ENCODE assay signal across 8 cellular contexts in the genomic region with DNA sequence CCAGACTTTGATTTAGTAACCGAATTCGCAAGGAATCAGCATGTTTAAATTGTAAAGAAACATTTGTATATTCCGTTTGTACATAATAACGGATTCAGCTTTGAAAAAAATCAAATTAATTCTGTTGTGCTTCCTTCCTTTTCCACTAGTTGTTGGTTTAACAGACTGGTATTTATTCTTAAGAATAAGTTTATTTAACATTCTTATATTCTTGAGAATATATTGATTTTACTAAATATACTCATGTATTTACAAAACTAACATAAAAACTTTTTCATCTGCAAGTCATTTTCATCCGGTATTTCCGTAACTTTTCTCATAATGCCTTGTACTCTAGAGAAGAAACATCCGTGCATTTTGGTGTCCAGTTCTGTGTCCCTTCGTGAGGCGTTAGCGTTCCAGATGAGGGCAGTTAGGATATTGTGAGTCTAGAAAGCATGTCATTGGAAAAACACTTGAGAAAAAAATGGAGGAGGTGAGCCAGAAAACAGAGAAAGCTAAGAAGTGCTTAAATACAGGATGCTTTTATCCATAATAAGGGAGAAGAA. TPM values are rescaled to one million over a fixed set of nuclear protein-coding genes. Genes with fewer than 3 reads are reported as not detected.
DNase-seq lines count a peak whose midpoint lies in the region; ATAC-seq and TF ChIP-seq lines count a peak whose summit lies in the region.

No MANE protein-coding gene starts in this region.

- H2AFZ ChIP-seq in IMR-90 (replicated peaks; ENCODE audit: low read length, poor library complexity) = no peak overlapping the region

- TF ChIP-seq POLR2A in IMR-90 (IDR thresholded peaks at IDR 0.05; ENCODE audit: low read depth, low read length) = no peak

- CTCF ChIA-PET in IMR-90 (lab: Yijun Ruan, JAX) = interaction anchor here (0.5 to 2.4 kb wide), 4 partner anchors 17 to 350 kb away, joined by 3 to 10 read pairs (median 7); no protein-coding TSS in a partner anchor

- H3K9me1 ChIP-seq in IMR-90 (ENCODE audit: insufficient read depth, low read length) = peaks cover 18% of the 10 kb centered on the region; the same call in 1 of the 2 replicates

- H4K5ac ChIP-seq in IMR-90 (ENCODE audit: low read depth, low read length) = no peak overlapping the region

- H4K8ac ChIP-seq in IMR-90 (ENCODE audit: low read depth in 2 of 2, low read length in 2 of 2) = no peak overlapping the region; a peak in 1 of 4 replicates

- H2BK20ac ChIP-seq in IMR-90 (ENCODE audit: low read depth, low read length) = no peak overlapping the region

- H3K4me3 ChIP-seq in AG09309 (ENCODE audit: control insufficient read depth, low read depth, low read length) (peak overlapping the region; percentile 85), IMR-90 (ENCODE audit: insufficient read depth, low read depth, low read length) (peak overlapping the region; percentile 79), lung (peak overlapping the region; percentile 97), aorta (ENCODE audit: low read length in 2 of 2) (peak overlapping the region; percentile 65 to 92)

- WGBS in IMR-90 (ENCODE audit: extremely low coverage in 2 of 2, insufficient read length in 1 of 2), 2 experiments = 26% methylated on average over 3 of the region's 10 CpGs; no CpG with 5 or more reads in 1 of the 2 experiments
- WGBS in lung, 2 donors = 2% methylated on average over 10 of the region's 10 CpGs
- 0 to 1% methylated on average over 10 of the region's 10 CpGs for WGBS in aorta, 2 donors

- POLR2A ChIA-PET in IMR-90 (lab: Charles Lee; ENCODE audit: unreplicated experiment) = no interaction called here

- peak overlapping the region; percentile 83 to 94 (median 87) for H3K4me3 Mint-ChIP-seq in brain

- H3K27ac ChIP-seq in IMR-90 (ENCODE audit: insufficient read depth, low read length) (peak overlapping the region; percentile 81; the same call in 1 of the 2 replicates), lung (ENCODE audit: low read depth in 1 of 2, low read length in 1 of 2) (peak overlapping the region in 1 of 2 donors; percentile 91), aorta (ENCODE audit: low read depth in 1 of 2, low read length in 2 of 2) (peak overlapping the region in 1 of 2 donors; percentile 83), caudate nucleus (ENCODE audit: low read depth, low read length) (no peak overlapping the region)

- H2AK9ac ChIP-seq in IMR-90 (replicated peaks; ENCODE audit: low read depth, low read length, poor library complexity) = peak overlapping the region; percentile 94

- dilution Hi-C loops in IMR-90 (cut with HindIII; ENCODE audit: low sequenced_read_pairs, unreplicated experiment) = no loop called here

- peaks cover 2 to 44% of the 10 kb centered on the region in 2 experiments; a peak in 3 of 4 replicates for H3K79me1 ChIP-seq in IMR-90 (ENCODE audit: low read depth in 1 of 2, low read length in 2 of 2)

- H3K9ac ChIP-seq in IMR-90 (ENCODE audit: low read depth, low read length) = peak overlapping the region; percentile 70

- H3K36me3 Mint-ChIP-seq in brain = peaks cover 37% of the 10 kb centered on the region

- H3K36me3 ChIP-seq in IMR-90 (ENCODE audit: control insufficient read depth, insufficient read depth, low read length) (peaks cover 10% of the 10 kb centered on the region), lung (ENCODE audit: control insufficient read depth in 2 of 2, insufficient read depth in 2 of 2, low read length in 2 of 2) (peaks cover 0 to 5% of the 10 kb centered on the region in 2 donors), aorta (ENCODE audit: control insufficient read depth in 1 of 2, insufficient read depth in 2 of 2, low read length in 1 of 2) (no peaks in the 10 kb centered on the region)

- no peak overlapping the region for H2BK15ac ChIP-seq in IMR-90 (ENCODE audit: low read depth, low read length)

- TF ChIP-seq CTCF in AG09309 (IDR thresholded peaks at IDR 0.05; ENCODE audit: control insufficient read depth, insufficient read depth, low read depth, low read length, missing control alignments) (no peak), IMR-90 (conservative IDR thresholded peaks at IDR 0.05; ENCODE audit: low read depth, low read length) (no peak), brain (conservative IDR thresholded peaks at IDR 0.05) (peak in 1 of 2 experiments; percentile 26), lung (IDR thresholded peaks at IDR 0.05; ENCODE audit: control extremely low read depth, extremely low read depth) (no peak)

- H2BK120ac ChIP-seq in IMR-90 (ENCODE audit: low read depth, low read length) = no peak overlapping the region

- H3K27me3 Mint-ChIP-seq in brain = peaks cover 11% of the 10 kb centered on the region

- no peak overlapping the region for H4K91ac ChIP-seq in IMR-90 (ENCODE audit: insufficient read depth, low read depth, low read length)

- H3K23ac ChIP-seq in IMR-90 (ENCODE audit: low read depth, low read length) = peak overlapping the region; percentile 95

- peaks cover 61% of the 10 kb centered on the region for H3K4me1 Mint-ChIP-seq in brain

- DNase-seq in AG09309 (ENCODE audit: low read depth) (no peak), IMR-90 (peak; percentile 28), lung (ENCODE audit: low spot score) (no peak), aorta (no peak), caudate nucleus (lab: John Stamatoyannopoulos, UW) (no peak)

- no peaks in the 10 kb centered on the region for H3K9me3 ChIP-seq in IMR-90 (ENCODE audit: control insufficient read depth, insufficient read depth, low read length)
- H3K9me3 ChIP-seq in lung (ENCODE audit: control insufficient read depth in 2 of 2, insufficient read depth in 1 of 2, low read length in 1 of 2) = no peaks in the 10 kb centered on the region
- H3K9me3 ChIP-seq in aorta (ENCODE audit: control insufficient read depth, low read length) = no peaks in the 10 kb centered on the region

- peak overlapping the region; percentile 42 for H3K56ac ChIP-seq in IMR-90 (ENCODE audit: extremely low read depth, insufficient read depth, low read length)

- H3K27me3 ChIP-seq in IMR-90 (ENCODE audit: control insufficient read depth, insufficient read depth, low read length) (no peaks in the 10 kb centered on the region), lung (ENCODE audit: control insufficient read depth, insufficient read depth) (no peaks in the 10 kb centered on the region), aorta (ENCODE audit: control insufficient read depth in 1 of 2, insufficient read depth in 2 of 2, low read length in 1 of 2) (no peaks in the 10 kb centered on the region)

- intact Hi-C loops in IMR-90 (cut with micrococcal nuclease) = loop anchor here (1.0 to 10.0 kb wide), 2 partner anchors 22 to 218 kb away; no protein-coding TSS in a partner anchor
- intact Hi-C loops in aorta (cut with DNase I) = no loop called here

- peak overlapping the region; percentile 22; the same call in 1 of the 2 replicates for H3K18ac ChIP-seq in IMR-90 (ENCODE audit: low read depth, low read length)

- H2AK5ac ChIP-seq in IMR-90 (ENCODE audit: low read depth, low read length) = 0 out of 2 replicates have a peak overlapping the region, but pooled peaks have one; percentile 70

- ATAC-seq in IMR-90 (ENCODE audit: low read depth) (no peak), lung (ENCODE audit: insufficient read depth, low FRiP score) (no peak), aorta (ENCODE audit: low FRiP score) (no peak), HG03432 (IDR thresholded peaks at IDR 0.05; ENCODE audit: unreplicated experiment) (no peak), HG03354 (IDR thresholded peaks at IDR 0.05; ENCODE audit: poor library complexity, severe bottlenecking, unreplicated experiment) (no peak)

- H3K27ac Mint-ChIP-seq in brain = peak overlapping the region; percentile 82 to 95 (median 91)

- peak overlapping the region; percentile 90 for H3K14ac ChIP-seq in IMR-90 (replicated peaks; ENCODE audit: low read depth, low read length)

- H3K4ac ChIP-seq in IMR-90 (ENCODE audit: low read depth, low read length) = peak overlapping the region; percentile 73

- in situ Hi-C loops in IMR-90 (cut with MboI; ENCODE audit: low sequenced_read_pairs) = no loop called here

- H4K20me1 ChIP-seq in IMR-90 (ENCODE audit: insufficient read depth, low read length) = peaks cover 43% of the 10 kb centered on the region

- no TSS peak for BruUV-seq in IMR-90 (replicated peaks; lab: Mats Ljungman, UMichigan)

- H3K4me1 ChIP-seq in IMR-90 (ENCODE audit: control insufficient read depth, insufficient read depth, low read length) (peaks cover 15% of the 10 kb centered on the region), lung (ENCODE audit: control insufficient read depth in 2 of 2, insufficient read depth in 2 of 2, low read length in 2 of 2) (peaks cover 3 to 10% of the 10 kb centered on the region in 2 donors), aorta (ENCODE audit: control insufficient read depth in 1 of 2, insufficient read depth in 2 of 2, low read length in 2 of 2) (no peaks in the 10 kb centered on the region)

- H3K9me3 Mint-ChIP-seq in brain = peaks cover 0 to 4% (median 0%) of the 10 kb centered on the region in 5 experiments

- no peak for TF ChIP-seq RAD21 in IMR-90 (IDR thresholded peaks at IDR 0.05; ENCODE audit: low read length)

- peak overlapping the region; percentile 86 for H3K4me2 ChIP-seq in IMR-90 (ENCODE audit: low read depth, low read length)

- peak overlapping the region; percentile 88 for H2BK5ac ChIP-seq in IMR-90 (ENCODE audit: low read depth, low read length, poor library complexity, severe bottlenecking)

TF ChIP-seq in IMR-90, 13 proteins besides CTCF, POLR2A, EP300 and RAD21 (continues in another document):
- no peak for TF ChIP-seq FOS (IDR thresholded peaks at IDR 0.05; ENCODE audit: low read depth, low read length)

RNA-seq across cellular contexts. Expression of a gene that starts 1.6 kb away (rescaled TPM):
- total RNA-seq in IMR-90 (2012; rRNA removed) = 37.2 and 47.1 TPM in 2 replicates
- polyA plus RNA-seq in IMR-90 (2012; rRNA removed) = 42.6 and 43.7 TPM in 2 replicates
- 45.5 and 55.1 TPM in 2 replicates for polyA plus RNA-seq in IMR-90 (2012; cell fraction: cytosol; rRNA removed)
- polyA plus RNA-seq in IMR-90 (2012; cell fraction: nucleus; rRNA removed; ENCODE audit: low replicate concordance) = 42.3 and 49.2 TPM in 2 replicates
- polyA plus RNA-seq in brain (ENCODE audit: insufficient read depth, low read depth, low replicate concordance) = 79.9 TPM
- 10 to 100 TPM; 36.8 to 48.6 TPM for total RNA-seq in lung
- polyA plus RNA-seq in lung = 10 to 100 TPM; 36.8 to 56.0 TPM
- 10 to 100 TPM; 36.8 to 39.7 TPM for total RNA-seq in aorta
- 10 to 100 TPM; 23.2 to 40.3 TPM for polyA plus RNA-seq in aorta

RNA-seq across cellular contexts. Expression of a gene that starts 16.1 kb away (rescaled TPM):
- total RNA-seq in IMR-90 (2012; rRNA removed) (under 0.01 TPM in 2 replicates), lung (1 to 10 TPM in 1 of 2 donors, under 1 TPM in 1; 0.86 to 1.6 TPM), aorta (1 to 10 TPM; 1.4 to 1.7 TPM)
- polyA plus RNA-seq in IMR-90 (2012; rRNA removed) (0.07 TPM in 2 replicates), brain (ENCODE audit: insufficient read depth, low read depth, low replicate concordance) (0.31 TPM), lung (1 to 10 TPM in 1 of 2 donors, under 1 TPM in 1; 0.27 to 1.2 TPM), aorta (1 to 10 TPM in 1 of 2 donors, under 1 TPM in 1; 0.38 to 2.5 TPM)
- polyA plus RNA-seq in IMR-90 (2012; cell fraction: cytosol; rRNA removed) = 0.02 and 0.03 TPM in 2 replicates
- polyA plus RNA-seq in IMR-90 (2012; cell fraction: nucleus; rRNA removed; ENCODE audit: low replicate concordance) = 0.05 and 0.42 TPM in 2 replicates
